8 cellular contexts compared by ENCODE assay signal in genomic region chr17:35242805-35243458, GRCh38. TPM values are rescaled to one million over a fixed set of nuclear protein-coding genes. Genes with fewer than 3 reads are reported as not detected.
DNase-seq lines count a peak whose midpoint lies in the region; ATAC-seq and TF ChIP-seq lines count a peak whose summit lies in the region.

Gene SLFN5, plus strand, starts transcription at chr17:35243072. Its CDS starts 15,619 bp downstream, at chr17:35258691.

- peak; percentile 86 for TF ChIP-seq POLR2A in GM18951 (IDR thresholded peaks at IDR 0.05; ENCODE audit: extremely low read depth, insufficient read depth, insufficient read length)

- H3K36me3 Mint-ChIP-seq in activated CD4-positive, alpha-beta memory T cell treated with anti-CD3 and anti-CD28 coated beads, Interleukin-2, amount 10 ng/mL, durations not matched to agents 7 days and 5 days (ENCODE audit: low read depth): peaks cover 75% of the 10 kb centered on the region

- under 1% methylated on average over 39 of the region's 39 CpGs for WGBS in liver

- H3K9ac ChIP-seq in duodenal mucosa (ENCODE audit: low read depth in 1 of 2, low read length in 2 of 2) (peak within 1 kb of the TSS; percentile 59 to 95), liver (ENCODE audit: low read depth in 1 of 2, low read length in 2 of 2) (peak within 1 kb of the TSS; percentile 95 to 96)

- DNase-seq in AG09309 (ENCODE audit: low read depth) (peak; percentile 79), NCI-H526 (lab: John Stamatoyannopoulos, UW) (peak; percentile 82 to 92)
- peak; percentile 96 for DNase-seq in activated CD4-positive, alpha-beta memory T cell treated with anti-CD3 and anti-CD28 coated beads, Interleukin-2, amount 10 ng/mL, durations not matched to agents 7 days and 5 days
- peak; percentile 88 for DNase-seq in stimulated activated CD4-positive, alpha-beta T cell treated with anti-CD3 and anti-CD28 coated beads, Interleukin-4, amount 100 ng/mL, for 1 hour

- no peaks in the 10 kb centered on the region for H3K36me3 ChIP-seq in duodenal mucosa (ENCODE audit: control insufficient read depth in 1 of 2, insufficient read depth in 2 of 2, low read length in 2 of 2)
- H3K36me3 ChIP-seq in liver (ENCODE audit: control insufficient read depth in 4 of 4, insufficient read depth in 3 of 4, low read depth in 1 of 4, low read length in 3 of 4): no peaks in the 10 kb centered on the region

- H3K9me3 ChIP-seq in duodenal mucosa (ENCODE audit: control insufficient read depth in 1 of 2, low read length in 2 of 2) (no peaks in the 10 kb centered on the region), liver (ENCODE audit: control insufficient read depth in 4 of 4, low read length in 3 of 4) (no peaks in the 10 kb centered on the region)

- H3K27me3 Mint-ChIP-seq in activated CD4-positive, alpha-beta memory T cell treated with anti-CD3 and anti-CD28 coated beads, Interleukin-2, amount 10 ng/mL, durations not matched to agents 7 days and 5 days: no peaks in the 10 kb centered on the region

- peak within 1 kb of the TSS; percentile 96 for H3K27ac Mint-ChIP-seq in activated CD4-positive, alpha-beta memory T cell treated with anti-CD3 and anti-CD28 coated beads, Interleukin-2, amount 10 ng/mL, durations not matched to agents 7 days and 5 days

- H3K27me3 ChIP-seq in duodenal mucosa (ENCODE audit: control insufficient read depth in 1 of 2, insufficient read depth in 2 of 2, low read length in 2 of 2) (no peaks in the 10 kb centered on the region), liver (ENCODE audit: control insufficient read depth in 4 of 4, insufficient read depth in 4 of 4, low read length in 3 of 4) (no peaks in the 10 kb centered on the region)

- POLR2A ChIA-PET in activated CD4-positive, alpha-beta memory T cell treated with anti-CD3 and anti-CD28 coated beads, Interleukin-2, amount 10 ng/mL, durations not matched to agents 7 days and 5 days (lab: Charles Lee): interaction anchor here (0.8 to 9.2 kb wide), 47 partner anchors 9 to 566 kb away, joined by 3 to 498 read pairs (median 6); partner anchors contain the start of genes AP2B1, NLE1, PEX12 and RAD51D

- in situ Hi-C loops in GM18951 (cut with MboI; ENCODE audit: low sequenced_read_pairs, unreplicated experiment): no loop called here

- H3K4me1 ChIP-seq in duodenal mucosa (ENCODE audit: control insufficient read depth in 1 of 2, insufficient read depth in 2 of 2, low read length in 2 of 2) (peaks cover 5 to 25% of the 10 kb centered on the region in 2 donors), liver (ENCODE audit: control insufficient read depth in 4 of 4, insufficient read depth in 4 of 4, low read length in 3 of 4) (peaks cover 3 to 20% (median 7%) of the 10 kb centered on the region in 4 donors)

- H3K27ac ChIP-seq in duodenal mucosa (ENCODE audit: low read depth, low read length) (peak within 1 kb of the TSS; percentile 90), liver (ENCODE audit: low read depth in 1 of 2, low read length in 2 of 2) (peak within 1 kb of the TSS; percentile 95)

- no peak for TF ChIP-seq CTCF in AG09309 (IDR thresholded peaks at IDR 0.05; ENCODE audit: control insufficient read depth, insufficient read depth, low read depth, low read length, missing control alignments)
- no peak for TF ChIP-seq CTCF in liver (IDR thresholded peaks at IDR 0.05; ENCODE audit: low read depth, low read length, missing input control)

- peak; percentile 63 for ATAC-seq in HG03175 (IDR thresholded peaks at IDR 0.05; ENCODE audit: unreplicated experiment)

- CTCF ChIA-PET in activated CD4-positive, alpha-beta memory T cell treated with anti-CD3 and anti-CD28 coated beads, Interleukin-2, amount 10 ng/mL, durations not matched to agents 7 days and 5 days (lab: Charles Lee): interaction anchor here (0.7 to 5.2 kb wide), 7 partner anchors 29 to 300 kb away, joined by 3 to 48 read pairs (median 4); partner anchors contain the start of gene NLE1

- H3K4me3 Mint-ChIP-seq in activated CD4-positive, alpha-beta memory T cell treated with anti-CD3 and anti-CD28 coated beads, Interleukin-2, amount 10 ng/mL, durations not matched to agents 7 days and 5 days: peak within 1 kb of the TSS; percentile 95

- peak; percentile 3 for TF ChIP-seq RAD21 in liver (IDR thresholded peaks at IDR 0.05)

- H3K9me3 Mint-ChIP-seq in activated CD4-positive, alpha-beta memory T cell treated with anti-CD3 and anti-CD28 coated beads, Interleukin-2, amount 10 ng/mL, durations not matched to agents 7 days and 5 days: no peaks in the 10 kb centered on the region

- H3K4me3 ChIP-seq in AG09309 (ENCODE audit: control insufficient read depth, low read depth, low read length) (peak within 1 kb of the TSS; percentile 91), duodenal mucosa (ENCODE audit: low read depth in 1 of 2, low read length in 2 of 2) (peak within 1 kb of the TSS; percentile 83 to 92), liver (ENCODE audit: low read depth in 1 of 3, low read length in 3 of 3) (peak within 1 kb of the TSS; percentile 60 to 93 (median 89))

- H3K4me1 Mint-ChIP-seq in activated CD4-positive, alpha-beta memory T cell treated with anti-CD3 and anti-CD28 coated beads, Interleukin-2, amount 10 ng/mL, durations not matched to agents 7 days and 5 days: peaks cover 60% of the 10 kb centered on the region

TF ChIP-seq in liver, 16 proteins besides CTCF, POLR2A, EP300 and RAD21:
- TF ChIP-seq ZBTB33 (IDR thresholded peaks at IDR 0.05) (no peak), ATF3 (IDR thresholded peaks at IDR 0.05) (no peak), FOXA2 (IDR thresholded peaks at IDR 0.05) (no peak), NR2F2 (IDR thresholded peaks at IDR 0.05) (peak; percentile 46), YY1 (IDR thresholded peaks at IDR 0.05) (peak; percentile 28), RXRA (IDR thresholded peaks at IDR 0.05) (peak in 1 of 2 donors; percentile 8), REST (IDR thresholded peaks at IDR 0.05) (peak; percentile 96), HNF4A (conservative IDR thresholded peaks at IDR 0.05) (peak in 1 of 2 donors; percentile 29), MAX (IDR thresholded peaks at IDR 0.05) (no peak), JUND (IDR thresholded peaks at IDR 0.05) (no peak), GABPA (IDR thresholded peaks at IDR 0.05 in 1 of 2, conservative IDR thresholded peaks at IDR 0.05 in 1 of 2) (peak; percentile 64 to 85), TAF1 (conservative IDR thresholded peaks at IDR 0.05) (peak; percentile 95), SP1 (IDR thresholded peaks at IDR 0.05) (peak; percentile 63)

RNA-seq across cellular contexts. Expression of gene SLFN5, which starts in this region (rescaled TPM):
- total RNA-seq in activated CD4-positive, alpha-beta memory T cell treated with anti-CD3 and anti-CD28 coated beads, Interleukin-2, amount 10 ng/mL, durations not matched to agents 7 days and 5 days: 100 to 1,000 TPM; 231 to 240 TPM
- 1 to 10 TPM; 4.2 to 7.8 TPM for total RNA-seq in liver
- 1 to 10 TPM; 1.9 to 2.6 TPM for polyA plus RNA-seq in liver

Comparison
In these comparisons a context has a peak if more than half of its experiments do, and no peak if none do; other contexts are left out.
1. Peak in every context shown above with its lines: DNase-seq, ATAC-seq, H3K4me3 ChIP-seq and H3K27ac ChIP-seq.
2. RNA of gene SLFN5 (total RNA-seq): 231 to 240 TPM in activated CD4-positive, alpha-beta memory T cell treated with anti-CD3 and anti-CD28 coated beads, Interleukin-2, amount 10 ng/mL, durations not matched to agents 7 days and 5 days; 4.2 to 7.8 TPM in liver; every median in the first group is over 10 times any median in the second.